Comparison of ENCODE assay signal across 21 cellular contexts in genomic region chr6:4294636-4295035, GRCh38.
"Had no signal": no experiment of that assay in that cellular context is flagged by ENCODE, and none has a peak within 500 bp of the region (broad histone marks: within the 10 kb centered on the region; RNA-seq: fewer than 3 reads in every experiment).

No MANE protein-coding gene starts in this region.

- H3K4me3 Mint-ChIP-seq: central memory CD8-positive, alpha-beta T cell; naive thymus-derived CD8-positive, alpha-beta T cell; nephron progenitor cell; type B pancreatic cell had no signal

- ATAC-seq: gastrocnemius medialis; left ventricle myocardium superior; naive thymus-derived CD8-positive, alpha-beta T cell had no signal

- H2AFZ ChIP-seq: parathyroid adenoma had no signal

- H3K36me3 ChIP-seq: colonic mucosa, gastrocnemius medialis, lower lobe of right lung, right lobe of liver, stomach, thyroid gland had no signal

- H3K27me3 ChIP-seq: colonic mucosa, gastrocnemius medialis, right lobe of liver, stomach, thyroid gland had no signal

- H3K9ac ChIP-seq: parathyroid adenoma had no signal

- H3K4me1 ChIP-seq: colonic mucosa, gastrocnemius medialis, lower lobe of right lung, parathyroid adenoma, right lobe of liver, stomach had no signal

- H3K4me3 ChIP-seq: colonic mucosa, gastrocnemius medialis, lower lobe of right lung, right lobe of liver, stomach, thyroid gland had no signal

- H3K79me2 ChIP-seq: parathyroid adenoma had no signal

- H3K9me3 ChIP-seq: colonic mucosa, gastrocnemius medialis, lower lobe of right lung, right lobe of liver, thyroid gland had no signal

- H3K4me1 Mint-ChIP-seq: central memory CD8-positive, alpha-beta T cell; naive thymus-derived CD8-positive, alpha-beta T cell had no signal

- H3K27ac Mint-ChIP-seq: naive thymus-derived CD8-positive, alpha-beta T cell; nephron progenitor cell; progenitor cell of endocrine pancreas; type B pancreatic cell had no signal

- H3K36me3 Mint-ChIP-seq: naive thymus-derived CD8-positive, alpha-beta T cell; type B pancreatic cell had no signal

- H3K27me3 Mint-ChIP-seq: central memory CD8-positive, alpha-beta T cell; naive thymus-derived CD8-positive, alpha-beta T cell; progenitor cell of endocrine pancreas; type B pancreatic cell had no signal

- H3K27ac ChIP-seq: colonic mucosa, gastrocnemius medialis, lower lobe of right lung, parathyroid adenoma, right lobe of liver, stomach, thyroid gland had no signal

- DNase-seq: colonic mucosa; dermis blood vessel endothelial cell; effector memory CD4-positive, alpha-beta T cell; foreskin fibroblast; gastrocnemius medialis; head of caudate nucleus; left ventricle myocardium superior; lower lobe of right lung; naive thymus-derived CD8-positive, alpha-beta T cell; nephron progenitor cell; right lobe of liver; small intestine; stimulated activated CD4-positive, alpha-beta T cell treated with anti-CD3 and anti-CD28 coated beads, Interleukin-1b, Interleukin-23, amount 100 ng/mL, for 48 hours; stimulated activated CD4-positive, alpha-beta T cell treated with anti-CD3 and anti-CD28 coated beads, Interleukin-4, amount 100 ng/mL, for 1 hour; stimulated activated CD8-positive, alpha-beta memory T cell treated with anti-CD3 and anti-CD28 coated beads, Interleukin-4, amount 100 ng/mL, for 48 hours; stomach; thyroid gland had no signal
